In genomic region chr10:79392506-79393176, GRCh38 we compare ENCODE assay signal across 27 cellular contexts. TPM values are rescaled to one million over a fixed set of nuclear protein-coding genes. Genes with fewer than 3 reads are reported as not detected.
A peak's percentile ranks its signal among the peaks of the same experiment; 100 is the strongest.
DNase-seq lines count a peak whose midpoint lies in the region; ATAC-seq and TF ChIP-seq lines count a peak whose summit lies in the region.
"Had no signal": no experiment of that assay in that cellular context is flagged by ENCODE, and none has a peak within 500 bp of the region (broad histone marks: within the 10 kb centered on the region; RNA-seq: fewer than 3 reads in every experiment).

No MANE protein-coding gene starts in this region.

- no peak for TF ChIP-seq POLR2A in testis (IDR thresholded peaks at IDR 0.05)

- no peak overlapping the region for H3K9ac ChIP-seq in neural progenitor cell

- no peaks in the 10 kb centered on the region for H3K36me3 ChIP-seq in neural progenitor cell
- H3K36me3 ChIP-seq in testis (ENCODE audit: low read depth, missing control alignments): no peaks in the 10 kb centered on the region

- H3K36me3 Mint-ChIP-seq in neural progenitor cell: peaks cover 2% of the 10 kb centered on the region
- H3K36me3 Mint-ChIP-seq: activated CD8-positive, alpha-beta memory T cell treated with anti-CD3 and anti-CD28 coated beads, Interleukin-2, amount 10 ng/mL, durations not matched to agents 7 days and 5 days had no signal

- no peak overlapping the region for H3K4me3 ChIP-seq in neural progenitor cell
- H3K4me3 ChIP-seq in testis: no peak overlapping the region
- H3K4me3 ChIP-seq: adrenal gland, gastroesophageal sphincter, MG63, SJCRH30, tibial artery had no signal

- H3K4me1 ChIP-seq in neural progenitor cell: no peaks in the 10 kb centered on the region
- peaks cover 15% of the 10 kb centered on the region for H3K4me1 ChIP-seq in testis

- H4K20me1 ChIP-seq in neural progenitor cell (ENCODE audit: low read depth): no peaks in the 10 kb centered on the region

- no peaks in the 10 kb centered on the region for H3K27me3 ChIP-seq in neural progenitor cell
- no peaks in the 10 kb centered on the region for H3K27me3 ChIP-seq in testis
- H3K27me3 ChIP-seq: adrenal gland, gastroesophageal sphincter, MG63, SJCRH30, tibial artery had no signal

- H3K4me3 Mint-ChIP-seq in neural progenitor cell: no peak overlapping the region
- H3K4me3 Mint-ChIP-seq: activated CD8-positive, alpha-beta memory T cell treated with anti-CD3 and anti-CD28 coated beads, Interleukin-2, amount 10 ng/mL, durations not matched to agents 7 days and 5 days; CD8-positive, alpha-beta memory T cell had no signal

- TF ChIP-seq CTCF in neural progenitor cell (IDR thresholded peaks at IDR 0.05): no peak
- TF ChIP-seq CTCF in testis (IDR thresholded peaks at IDR 0.05): no peak

- H2AFZ ChIP-seq in neural progenitor cell (replicated peaks): no peak overlapping the region

- DNase-seq in caudate nucleus (lab: John Stamatoyannopoulos, UW) (no peak), cardiac septum (ENCODE audit: low spot score) (peak; percentile 74), neural progenitor cell (ENCODE audit: low spot score) (no peak), testis (peak; percentile 10), NCI-H82 (lab: John Stamatoyannopoulos, UW) (no peak), NCI-H1092 treated with DMSO at 0.1 percent for 48 hours (lab: John Stamatoyannopoulos, UW) (no peak)
- DNase-seq: activated CD4-positive, alpha-beta T cell treated with anti-CD3 and anti-CD28 coated beads for 48 hours; activated CD8-positive, alpha-beta memory T cell treated with anti-CD3 and anti-CD28 coated beads, Interleukin-2, amount 10 ng/mL, durations not matched to agents 7 days and 5 days; central memory CD4-positive, alpha-beta T cell; DMS79 treated with DMSO at 0.1 percent for 48 hours; effector CD4-positive, alpha-beta T cell; IMR-90; MG63; NCI-H1694 treated with DMSO at 0.1 percent for 48 hours; NCI-H774; OCI-M1; SJCRH30; stimulated activated CD4-positive, alpha-beta T cell treated with anti-CD3 and anti-CD28 coated beads, Interleukin-15, amount 100 ng/mL, for 24 hours had no signal

- no peaks in the 10 kb centered on the region for H3K9me3 Mint-ChIP-seq in neural progenitor cell
- H3K9me3 Mint-ChIP-seq: activated T-helper 2 cell treated with anti-CD3 and anti-CD28 coated beads, Interferon-gamma antibody, Interleukin-2, Interleukin-4, amounts not matched to agents 10 μg/mL and 5 μg/mL and 100 μg/mL, durations not matched to agents 14 hours and 24 hours and 36 hours; CD8-positive, alpha-beta memory T cell had no signal

- H3K9me3 ChIP-seq in neural progenitor cell (ENCODE audit: low read depth) (no peaks in the 10 kb centered on the region), testis (no peaks in the 10 kb centered on the region)
- H3K9me3 ChIP-seq: adrenal gland, gastroesophageal sphincter, MG63, SJCRH30, tibial artery had no signal

- H3K4me1 Mint-ChIP-seq in neural progenitor cell: peaks cover 11% of the 10 kb centered on the region
- H3K4me1 Mint-ChIP-seq: activated CD8-positive, alpha-beta memory T cell treated with anti-CD3 and anti-CD28 coated beads, Interleukin-2, amount 10 ng/mL, durations not matched to agents 7 days and 5 days; CD8-positive, alpha-beta memory T cell had no signal

- no peaks in the 10 kb centered on the region for H3K79me2 ChIP-seq in neural progenitor cell (ENCODE audit: low read depth)

- WGBS in testis, 2 donors: 90 to 92% methylated on average over 6 of the region's 6 CpGs

- peak overlapping the region; percentile 23 for H3K27ac Mint-ChIP-seq in neural progenitor cell
- H3K27ac Mint-ChIP-seq: activated CD8-positive, alpha-beta memory T cell treated with anti-CD3 and anti-CD28 coated beads, Interleukin-2, amount 10 ng/mL, durations not matched to agents 7 days and 5 days; activated T-helper 2 cell treated with anti-CD3 and anti-CD28 coated beads, Interferon-gamma antibody, Interleukin-2, Interleukin-4, amounts not matched to agents 10 μg/mL and 5 μg/mL and 100 μg/mL, durations not matched to agents 14 hours and 24 hours and 36 hours had no signal

- intact Hi-C loops in cardiac septum (cut with DNase I) (no loop called here), testis (cut with DNase I; ENCODE audit: low total_unique reads) (no loop called here)

- no peak for ATAC-seq in GM21737 (IDR thresholded peaks at IDR 0.05; ENCODE audit: unreplicated experiment)
- ATAC-seq: activated CD8-positive, alpha-beta memory T cell treated with anti-CD3 and anti-CD28 coated beads, Interleukin-2, amount 10 ng/mL, durations not matched to agents 7 days and 5 days; esophagus mucosa; left colon had no signal

- no peak overlapping the region for H3K4me2 ChIP-seq in neural progenitor cell

- peak overlapping the region; percentile 41 for H3K27ac ChIP-seq in caudate nucleus (ENCODE audit: low read depth, low read length)
- H3K27ac ChIP-seq in neural progenitor cell: no peak overlapping the region
- no peak overlapping the region for H3K27ac ChIP-seq in testis
- H3K27ac ChIP-seq: SJCRH30, tibial artery had no signal

- H3F3A ChIP-seq in neural progenitor cell (ENCODE audit: low read depth): no peaks in the 10 kb centered on the region

- no peaks in the 10 kb centered on the region for H3K27me3 Mint-ChIP-seq in neural progenitor cell (ENCODE audit: insufficient read depth, low read depth)
- H3K27me3 Mint-ChIP-seq: activated CD8-positive, alpha-beta memory T cell treated with anti-CD3 and anti-CD28 coated beads, Interleukin-2, amount 10 ng/mL, durations not matched to agents 7 days and 5 days had no signal

RNA-seq across cellular contexts. Expression of gene PPIF, which starts 45.4 kb away (rescaled TPM):
- total RNA-seq in cardiac septum (115 TPM), neural progenitor cell (ENCODE audit: low replicate concordance) (27.1 and 27.8 TPM in 2 replicates), testis (100 to 1,000 TPM in 1 of 2 donors, 10 to 100 TPM in 1; 82.1 to 106 TPM)
- 80.1 TPM for polyA plus RNA-seq in testis (ENCODE audit: insufficient read depth, low read depth, low replicate concordance)

RNA-seq across cellular contexts. Expression of gene ZCCHC24, which starts 52.8 kb away (rescaled TPM):
- total RNA-seq in cardiac septum (56.6 TPM), neural progenitor cell (ENCODE audit: low replicate concordance) (5.9 and 10.7 TPM in 2 replicates), testis (10 to 100 TPM; 31.3 to 38.6 TPM)
- polyA plus RNA-seq in testis (ENCODE audit: insufficient read depth, low read depth, low replicate concordance): 27.7 TPM
- polyA plus RNA-seq: neural cell had no signal

Comparison
In these comparisons a context has a peak if more than half of its experiments do, and no peak if none do; other contexts are left out.
1. DNase-seq: peak in cardiac septum (single experiment) and testis (single experiment); none in caudate nucleus (0 of 61), neural progenitor cell (single experiment), NCI-H82 (single experiment) and NCI-H1092 treated with DMSO at 0.1 percent for 48 hours (single experiment).